Comparison of ENCODE assay signal across 8 cellular contexts in genomic region chr12:120495189-120495722, GRCh38. TPM values are rescaled to one million over a fixed set of nuclear protein-coding genes. Genes with fewer than 3 reads are reported as not detected.
A peak's percentile ranks its signal among the peaks of the same experiment; 100 is the strongest.
DNase-seq lines count a peak whose midpoint lies in the region; ATAC-seq and TF ChIP-seq lines count a peak whose summit lies in the region.

No MANE protein-coding gene starts in this region.

- peak overlapping the region in 1 of 2 experiments; percentile 29 for H3K14ac ChIP-seq in mesenchymal stem cell (ENCODE audit: low read length in 2 of 2)

- WGBS in body of pancreas, 2 donors, result 21 to 42% methylated on average over 9 to 17 of the region's 17 CpGs
- 15% methylated on average over 15 of the region's 17 CpGs for WGBS in mesenchymal stem cell

- no peak for TF ChIP-seq POLR2A in body of pancreas (IDR thresholded peaks at IDR 0.05)
- no peak for TF ChIP-seq POLR2A in uterus (IDR thresholded peaks at IDR 0.05)

- ATAC-seq in GM18511 (IDR thresholded peaks at IDR 0.05; ENCODE audit: unreplicated experiment) (peak; percentile 12), HG03342 (IDR thresholded peaks at IDR 0.05; ENCODE audit: unreplicated experiment) (peak; percentile 14), body of pancreas (no peak)

- H2BK5ac ChIP-seq in mesenchymal stem cell (ENCODE audit: low read depth, low read length, poor library complexity, severe bottlenecking), result no peak overlapping the region

- H3K4me2 ChIP-seq in mesenchymal stem cell (ENCODE audit: low read length, poor library complexity, severe bottlenecking), result peak overlapping the region; percentile 78

- no peak overlapping the region for H3K23ac ChIP-seq in mesenchymal stem cell (ENCODE audit: low read length in 2 of 2)

- no peak overlapping the region for H4K91ac ChIP-seq in mesenchymal stem cell (ENCODE audit: low read length)

- no peak overlapping the region for H4K8ac ChIP-seq in mesenchymal stem cell (ENCODE audit: low read length)

- no peak overlapping the region for H2BK15ac ChIP-seq in mesenchymal stem cell (ENCODE audit: low read depth, poor library complexity, severe bottlenecking)

- H3K9me3 ChIP-seq in body of pancreas (no peaks in the 10 kb centered on the region), mesenchymal stem cell (ENCODE audit: control insufficient read depth, low read length) (no peaks in the 10 kb centered on the region), uterus (no peaks in the 10 kb centered on the region)

- peak overlapping the region in 1 of 2 experiments; percentile 89 for H3K18ac ChIP-seq in mesenchymal stem cell (ENCODE audit: low read depth in 1 of 2, low read length in 2 of 2)

- peak overlapping the region; percentile 97 for H3K9ac ChIP-seq in mesenchymal stem cell (ENCODE audit: low read length)

- H3K27ac ChIP-seq in body of pancreas, result peak overlapping the region in 3 of 4 donors; percentile 75 to 88 (median 85)
- no peak overlapping the region for H3K27ac ChIP-seq in mesenchymal stem cell (ENCODE audit: low read length, poor library complexity, severe bottlenecking)
- H3K27ac ChIP-seq in uterus, result peak overlapping the region; percentile 83 to 92

- H3K4me3 ChIP-seq in body of pancreas (peak overlapping the region; percentile 49 to 97), mesenchymal stem cell (ENCODE audit: insufficient read depth in 1 of 2, low read depth in 1 of 2, low read length in 2 of 2) (peak overlapping the region; percentile 61 to 96), uterus (peak overlapping the region; percentile 73 to 92)

- peaks cover 27% of the 10 kb centered on the region for H3K4me1 ChIP-seq in body of pancreas
- no peaks in the 10 kb centered on the region for H3K4me1 ChIP-seq in mesenchymal stem cell (ENCODE audit: control insufficient read depth, insufficient read depth, low read depth, low read length)
- peaks cover 0 to 8% of the 10 kb centered on the region in 2 donors for H3K4me1 ChIP-seq in uterus

- H3K4ac ChIP-seq in mesenchymal stem cell (ENCODE audit: low read depth in 1 of 2, low read length in 2 of 2), result peak overlapping the region in 1 of 2 experiments; percentile 82

- peak overlapping the region; percentile 13 for H2BK120ac ChIP-seq in mesenchymal stem cell (ENCODE audit: low read depth, low read length)

- no peak overlapping the region for H2AK5ac ChIP-seq in mesenchymal stem cell (ENCODE audit: low read length, severe bottlenecking)

- H3K79me1 ChIP-seq in mesenchymal stem cell (replicated peaks; ENCODE audit: low read length, poor library complexity, severe bottlenecking), result peaks cover 23% of the 10 kb centered on the region

- H3K36me3 ChIP-seq in body of pancreas (replicated peaks in 1 of 2; ENCODE audit: insufficient read depth in 1 of 2, low read depth in 2 of 2) (no peaks in the 10 kb centered on the region), mesenchymal stem cell (ENCODE audit: control insufficient read depth in 1 of 2, insufficient read depth in 2 of 2, low read depth in 1 of 2, low read length in 2 of 2) (peaks cover 12 to 39% of the 10 kb centered on the region in 2 experiments), uterus (no peaks in the 10 kb centered on the region)

- H3K27me3 ChIP-seq in body of pancreas (no peaks in the 10 kb centered on the region), mesenchymal stem cell (ENCODE audit: control insufficient read depth in 1 of 2, insufficient read depth in 1 of 2, low read length in 2 of 2) (no peaks in the 10 kb centered on the region), uterus (no peaks in the 10 kb centered on the region)

- no peak overlapping the region for H2BK12ac ChIP-seq in mesenchymal stem cell (ENCODE audit: low read length in 2 of 2)

- in situ Hi-C loops in GM13977 (cut with MboI; ENCODE audit: low pct_unique_long_range_greater_than_20kb, low sequenced_read_pairs, unreplicated experiment), result no loop called here

- peak overlapping the region; percentile 49 for H2AFZ ChIP-seq in mesenchymal stem cell (ENCODE audit: low read depth, low read length)

- intact Hi-C loops in body of pancreas (cut with DNase I), result no loop called here
- intact Hi-C loops in uterus (cut with DNase I; ENCODE audit: low total_unique reads), result no loop called here
- intact Hi-C loops in posterior vena cava (cut with DNase I), result no loop called here

- TF ChIP-seq CTCF in body of pancreas (IDR thresholded peaks at IDR 0.05) (no peak), uterus (IDR thresholded peaks at IDR 0.05) (no peak), GM13977 (IDR thresholded peaks at IDR 0.05; ENCODE audit: extremely low read depth, insufficient read depth, missing control alignments) (no peak)

- no peak for DNase-seq in body of pancreas
- DNase-seq in mesenchymal stem cell, result peak; percentile 5
- DNase-seq in uterus, result peak in 1 of 2 donors; percentile 20
- DNase-seq in posterior vena cava (ENCODE audit: low spot score), result no peak
- no peak for DNase-seq in GM13977 (ENCODE audit: low spot score)
- DNase-seq in DMS153 treated with DMSO at 0.1 percent for 48 hours (lab: John Stamatoyannopoulos, UW; ENCODE audit: unreplicated experiment), result no peak

RNA-seq across cellular contexts. Expression of gene DYNLL1, which starts 0.7 kb away (rescaled TPM):
- total RNA-seq in body of pancreas (100 to 1,000 TPM in 1 of 2 donors, 10 to 100 TPM in 1; 48.5 to 143 TPM), uterus (100 to 1,000 TPM; 239 to 457 (median 291) TPM), posterior vena cava (100 to 1,000 TPM; 221 to 343 TPM)
- polyA plus RNA-seq in mesenchymal stem cell (2013, experiment 1 of 2), result 419 TPM
- polyA plus RNA-seq in mesenchymal stem cell (2013, experiment 2 of 2), result 417 TPM

RNA-seq across cellular contexts. Expression of gene SRSF9, which starts 25.7 kb away (rescaled TPM):
- total RNA-seq in body of pancreas (10 to 100 TPM; 86.0 to 93.9 TPM), uterus (100 to 1,000 TPM in 2 of 4 donors, 10 to 100 TPM in 2; 10.5 to 150 (median 91.1) TPM), posterior vena cava (10 to 100 TPM; 83.5 to 84.4 TPM)
- 183 TPM for polyA plus RNA-seq in mesenchymal stem cell (2013, experiment 1 of 2)
- 189 TPM for polyA plus RNA-seq in mesenchymal stem cell (2013, experiment 2 of 2)

RNA-seq across cellular contexts. Expression of gene COQ5, which starts 33.7 kb away (rescaled TPM):
- total RNA-seq in body of pancreas (10 to 100 TPM in 1 of 2 donors, 1 to 10 TPM in 1; 9.6 to 24.1 TPM), uterus (100 to 1,000 TPM in 1 of 4 donors, 10 to 100 TPM in 3; 18.5 to 117 (median 25.9) TPM), posterior vena cava (10 to 100 TPM; 15.7 to 21.5 TPM)
- polyA plus RNA-seq in mesenchymal stem cell (2013, experiment 1 of 2), result 22.0 TPM
- polyA plus RNA-seq in mesenchymal stem cell (2013, experiment 2 of 2), result 21.3 TPM

RNA-seq across cellular contexts. Expression of gene RNF10, which starts 38.9 kb away (rescaled TPM):
- total RNA-seq in body of pancreas, result 100 to 1,000 TPM in 1 of 2 donors, 10 to 100 TPM in 1; 62.5 to 124 TPM
- 124 TPM for polyA plus RNA-seq in mesenchymal stem cell (2013, experiment 1 of 2)
- 131 TPM for polyA plus RNA-seq in mesenchymal stem cell (2013, experiment 2 of 2)
- 100 to 1,000 TPM in 2 of 4 donors, 10 to 100 TPM in 2; 53.8 to 169 (median 103) TPM for total RNA-seq in uterus
- total RNA-seq in posterior vena cava, result 100 to 1,000 TPM; 219 to 226 TPM

RNA-seq across cellular contexts. Expression of gene GATC, which starts 49.0 kb away (rescaled TPM):
- total RNA-seq in body of pancreas, result 10 to 100 TPM; 16.9 to 24.1 TPM
- 17.7 TPM for polyA plus RNA-seq in mesenchymal stem cell (2013, experiment 1 of 2)
- polyA plus RNA-seq in mesenchymal stem cell (2013, experiment 2 of 2), result 17.6 TPM
- 10 to 100 TPM; 11.8 to 31.9 (median 18.3) TPM for total RNA-seq in uterus
- total RNA-seq in posterior vena cava, result 10 to 100 TPM; 11.7 to 16.2 TPM
